In the genomic region with DNA sequence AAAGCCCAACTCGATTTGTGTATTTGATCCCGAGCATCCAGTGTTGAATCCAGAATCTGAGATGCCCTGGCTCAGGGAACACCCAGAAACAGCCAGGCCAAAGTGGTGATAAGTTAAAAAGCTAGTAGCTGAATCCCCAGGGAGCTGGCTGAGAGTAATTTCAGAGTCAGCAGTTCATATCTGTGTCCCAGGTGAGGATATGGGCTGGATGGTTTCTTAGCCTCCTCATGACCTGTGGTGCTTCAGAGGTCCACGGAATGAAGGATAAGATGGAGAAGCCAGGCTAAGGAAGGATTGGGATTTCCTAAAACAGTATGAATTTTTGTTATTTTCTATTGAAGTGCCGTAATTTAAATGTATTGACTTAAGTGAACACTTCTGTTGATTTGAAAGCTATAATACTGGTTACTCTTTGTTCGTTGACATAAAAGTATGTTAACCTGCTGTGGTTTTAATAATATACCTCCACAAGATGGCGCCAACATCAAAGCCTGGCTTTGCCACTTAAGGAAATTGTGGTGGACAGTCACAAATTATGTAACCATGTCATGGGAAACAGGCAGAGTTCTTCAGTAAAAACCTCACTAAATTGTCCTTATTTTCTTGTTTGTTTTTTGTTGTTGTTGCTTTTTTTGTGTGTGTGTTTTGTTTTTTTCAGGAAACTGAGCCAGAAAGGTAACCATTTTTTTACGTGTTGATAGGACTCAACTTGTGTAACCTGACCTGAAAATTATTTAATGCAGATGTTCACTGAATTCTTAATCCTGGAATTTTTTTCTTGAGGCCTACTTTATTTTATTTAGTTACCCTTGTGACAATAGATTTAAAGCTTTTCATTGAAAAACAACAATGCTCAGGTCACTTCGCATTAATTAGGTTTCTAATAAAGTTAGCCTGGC, we compare ENCODE assay signal across 8 cellular contexts.
DNase-seq lines count a peak whose midpoint lies in the region; ATAC-seq and TF ChIP-seq lines count a peak whose summit lies in the region.

No MANE protein-coding gene starts in this region.

- TF ChIP-seq CTCF in brain microvascular endothelial cell (IDR thresholded peaks at IDR 0.05; ENCODE audit: low read depth, low read length, missing control alignments): peak; percentile 70

- H3K36me3 ChIP-seq in brain microvascular endothelial cell (replicated peaks): peaks cover 39% of the 10 kb centered on the region

- DNase-seq in ELF-1 (ENCODE audit: low read depth, low spot score): peak; percentile 43
- peak; percentile 88 for DNase-seq in NAMALWA (ENCODE audit: low spot score)
- peak; percentile 48 for DNase-seq in SKM-1 (lab: John Stamatoyannopoulos, UW; ENCODE audit: unreplicated experiment)
- peak; percentile 83 for DNase-seq in brain microvascular endothelial cell
- DNase-seq in iris pigment epithelial cell (ENCODE audit: low read depth): peak; percentile 87
- DNase-seq in stimulated activated CD4-positive, alpha-beta T cell treated with anti-CD3 and anti-CD28 coated beads, Interleukin-4, amount 100 ng/mL, for 24 hours: peak; percentile 69

- no peak overlapping the region for H3K4me3 ChIP-seq in brain microvascular endothelial cell (ENCODE audit: low read depth, low read length)

- peak overlapping the region; percentile 34 for H3K27ac ChIP-seq in brain microvascular endothelial cell

- in situ Hi-C loops in brain microvascular endothelial cell (cut with HindIII; ENCODE audit: low pct_ligation_motif_present, low sequenced_read_pairs): loop anchor here (10.0 to 25.0 kb wide), 3 partner anchors 198 to 431 kb away; a partner anchor contains a TSS

- H3K27me3 ChIP-seq in brain microvascular endothelial cell (replicated peaks): no peaks in the 10 kb centered on the region

- ATAC-seq in GM21737 (IDR thresholded peaks at IDR 0.05; ENCODE audit: unreplicated experiment): peak; percentile 45
- ATAC-seq in HG02973 (IDR thresholded peaks at IDR 0.05; ENCODE audit: unreplicated experiment): no peak
